1 cellular context compared by ENCODE assay signal in the genomic region with DNA sequence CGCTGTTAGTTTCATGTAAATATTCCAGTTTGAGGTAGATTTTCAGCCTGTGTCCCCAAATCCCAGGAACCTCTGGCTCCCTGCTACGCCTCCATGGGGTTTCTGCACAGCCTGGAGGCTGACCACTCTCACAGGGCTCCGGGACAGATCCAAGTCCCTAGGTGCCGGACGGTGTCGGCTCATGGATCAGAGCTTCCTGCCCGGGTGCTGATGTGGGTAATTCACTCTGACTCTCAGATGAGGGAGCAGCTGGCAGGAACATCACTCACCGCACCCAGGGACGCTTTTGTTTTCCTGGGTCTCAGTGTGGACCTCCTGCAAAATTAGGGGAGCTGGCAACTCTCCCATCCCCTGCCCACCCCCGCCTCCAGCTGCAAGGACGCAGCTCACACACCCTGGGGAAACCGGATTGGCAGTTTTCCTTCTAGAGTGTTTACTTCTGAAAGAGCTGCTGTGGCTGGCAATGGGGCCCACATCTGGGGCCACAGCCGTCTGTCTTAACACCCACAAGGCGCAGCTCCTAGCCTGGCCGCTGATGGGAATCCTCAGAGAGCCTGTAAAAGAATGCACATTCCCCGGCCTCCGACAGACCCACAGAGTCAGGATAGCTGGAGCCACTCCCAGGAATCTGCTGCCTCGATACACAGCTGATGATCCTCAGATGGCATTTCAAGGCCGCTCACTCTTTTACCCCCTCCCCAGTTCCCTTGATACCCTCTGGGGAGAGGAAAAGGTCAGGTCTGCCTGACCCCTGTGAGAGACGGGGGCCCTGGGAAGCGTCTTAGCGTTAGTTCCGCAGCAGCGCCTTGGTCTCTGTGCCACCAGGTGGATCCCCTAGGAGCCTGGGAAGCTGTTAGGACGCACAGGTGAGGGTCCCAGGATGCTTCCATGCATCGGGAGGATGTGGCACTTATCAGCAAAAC.
TF ChIP-seq lines count a peak whose summit lies in the region.

No MANE protein-coding gene starts in this region.

TF ChIP-seq in A549, 52 proteins besides CTCF, POLR2A, EP300 and RAD21:
- TF ChIP-seq HES2 (IDR thresholded peaks at IDR 0.05) = no peak
- no peak for TF ChIP-seq RARB (CRISPR knock-in tag; IDR thresholded peaks at IDR 0.05)
- TF ChIP-seq ZC3H11A (IDR thresholded peaks at IDR 0.05) = no peak
- TF ChIP-seq EHF (CRISPR knock-in tag; IDR thresholded peaks at IDR 0.05) = no peak
- no peak for TF ChIP-seq EHMT2 (IDR thresholded peaks at IDR 0.05; ENCODE audit: low read depth)
- TF ChIP-seq CEBPB (IDR thresholded peaks at IDR 0.05) = no peak
- no peak for TF ChIP-seq HDAC2 (IDR thresholded peaks at IDR 0.05)
- TF ChIP-seq SMC3 (IDR thresholded peaks at IDR 0.05) = no peak
- no peak for TF ChIP-seq BHLHE40 (IDR thresholded peaks at IDR 0.05; ENCODE audit: low read depth, low read length)
- no peak for TF ChIP-seq NR3C1 (IDR thresholded peaks at IDR 0.05)
- no peak for TF ChIP-seq KDM1A (IDR thresholded peaks at IDR 0.05; ENCODE audit: low read depth)
- no peak for TF ChIP-seq RFX5 (IDR thresholded peaks at IDR 0.05)
- TF ChIP-seq NPAS2 (CRISPR knock-in tag; IDR thresholded peaks at IDR 0.05; ENCODE audit: borderline replicate concordance) = no peak
- no peak for TF ChIP-seq E2F6 (IDR thresholded peaks at IDR 0.05; ENCODE audit: borderline replicate concordance, low read depth)
